ENCODE assay signal across 15 cellular contexts in genomic region chr2:116879646-116880045, GRCh38.
"Had no signal": no experiment of that assay in that cellular context is flagged by ENCODE, and none has a peak within 500 bp of the region (broad histone marks: within the 10 kb centered on the region; RNA-seq: fewer than 3 reads in every experiment).

No MANE protein-coding gene starts in this region.

- DNase-seq: activated B cell treated with CpG ODN at 0.5 μM for 24 hours; activated CD4-positive, alpha-beta memory T cell treated with anti-CD3 and anti-CD28 coated beads, Interleukin-2, amount 10 ng/mL, durations not matched to agents 7 days and 5 days; activated CD4-positive, alpha-beta T cell treated with anti-CD3 and anti-CD28 coated beads for 4 hours; activated naive CD4-positive, alpha-beta T cell treated with anti-CD3 and anti-CD28 coated beads for 36 hours; activated T-cell treated with anti-CD3 and anti-CD28 coated beads, Interleukin-2, amount 50 U/mL, for 24 hours; anterior cingulate cortex; caudate nucleus; foreskin keratinocyte; left cardiac atrium; lower lobe of right lung; natural killer cell; sigmoid colon; stimulated activated CD4-positive, alpha-beta T cell treated with anti-CD3 and anti-CD28 coated beads, Interleukin-4, amount 100 ng/mL, for 4 hours; testis had no signal

- ATAC-seq: foreskin keratinocyte; left cardiac atrium; lower lobe of right lung; natural killer cell; stimulated activated memory B cell treated with anti-CD40 and anti-IgM and Interleukin-4, amounts not matched to agents 10 μg/mL and 1 μg/mL and 100 μg/mL, for 72 hours had no signal
